In genomic region chr2:199940373-199940772, GRCh38 we compare ENCODE assay signal across 8 cellular contexts. TPM values are rescaled to one million over a fixed set of nuclear protein-coding genes. Genes with fewer than 3 reads are reported as not detected.
DNase-seq lines count a peak whose midpoint lies in the region; ATAC-seq, FAIRE-seq and TF ChIP-seq lines count a peak whose summit lies in the region.

No MANE protein-coding gene starts in this region.

- FAIRE-seq in K562 (lab: Jason Lieb, UNC), result no peak

- no TSS peak for BruUV-seq in K562 (replicated peaks; lab: Mats Ljungman, UMichigan)

- H3K9me1 ChIP-seq in K562 (ENCODE audit: control insufficient read depth, insufficient read depth, low read length), result no peaks in the 10 kb centered on the region

- H3K36me3 ChIP-seq in K562 (ENCODE audit: control insufficient read depth, insufficient read depth, low read length) (peaks cover 56% of the 10 kb centered on the region), parathyroid adenoma (ENCODE audit: control insufficient read depth, insufficient read depth, low read length) (no peaks in the 10 kb centered on the region)

- intact Hi-C loops in K562 (cut with micrococcal nuclease), result loop anchor here (5.0 to 10.0 kb wide), 2 partner anchors 238 to 1626 kb away; no protein-coding TSS in a partner anchor

- H3K4me3 Mint-ChIP-seq in activated naive CD4-positive, alpha-beta T cell treated with anti-CD3 and anti-CD28 coated beads, Interleukin-2, amount 10 ng/mL, durations not matched to agents 7 days and 5 days, result no peak overlapping the region

- no peak for TF ChIP-seq EP300 in K562 (IDR thresholded peaks at IDR 0.05; ENCODE audit: low read length)

- WGBS in K562 (ENCODE audit: insufficient coverage, low coverage, missing lambda C conversion rate), result 100% methylated on average over 2 of the region's 2 CpGs

- no peak overlapping the region for H2AFZ ChIP-seq in K562 (ENCODE audit: low read depth, low read length)
- no peak overlapping the region for H2AFZ ChIP-seq in parathyroid adenoma

- H3K4me3 ChIP-seq in K562 (no peak overlapping the region), parathyroid adenoma (ENCODE audit: low read depth, low read length) (no peak overlapping the region)

- H3K27ac ChIP-seq in K562 (ENCODE audit: extremely low read depth, low read depth, low read length), result no peak overlapping the region
- H3K27ac ChIP-seq in parathyroid adenoma, result no peak overlapping the region

- no peaks in the 10 kb centered on the region for H3K9me3 ChIP-seq in K562 (replicated peaks; ENCODE audit: control insufficient read depth, insufficient read depth, low read depth, low read length)
- no peaks in the 10 kb centered on the region for H3K9me3 ChIP-seq in parathyroid adenoma (ENCODE audit: control insufficient read depth, low read length)

- peak; percentile 18 to 52; a peak in 2 of 4 replicates for TF ChIP-seq RAD21 in K562 (CRISPR knock-in tag; conservative IDR thresholded peaks at IDR 0.05 in 1 of 2, IDR thresholded peaks at IDR 0.05 in 1 of 2)

- peaks cover 5% of the 10 kb centered on the region; the same call in 1 of the 3 replicates for H3K79me2 ChIP-seq in K562 (ENCODE audit: control insufficient read depth, insufficient read depth, low read length)
- no peaks in the 10 kb centered on the region for H3K79me2 ChIP-seq in parathyroid adenoma

- no peaks in the 10 kb centered on the region for H3K9me3 Mint-ChIP-seq in activated naive CD4-positive, alpha-beta T cell treated with anti-CD3 and anti-CD28 coated beads, Interleukin-2, amount 10 ng/mL, durations not matched to agents 7 days and 5 days

- H3K27ac Mint-ChIP-seq in activated naive CD4-positive, alpha-beta T cell treated with anti-CD3 and anti-CD28 coated beads, Interleukin-2, amount 10 ng/mL, durations not matched to agents 7 days and 5 days, result no peak overlapping the region

- H3K4me2 ChIP-seq in K562 (ENCODE audit: insufficient read depth, low read length) (no peak overlapping the region), parathyroid adenoma (ENCODE audit: low read length) (no peak overlapping the region)

- TF ChIP-seq CTCF in K562 (IDR thresholded peaks at IDR 0.05 in 2 of 3, conservative IDR thresholded peaks at IDR 0.05 in 1 of 3; ENCODE audit: insufficient read depth in 2 of 3, low read depth in 1 of 3, low read length in 3 of 3), result peak in 1 of 3 experiments; percentile 44; a peak in 2 of 6 replicates
- peak; percentile 8 for TF ChIP-seq CTCF in parathyroid adenoma (IDR thresholded peaks at IDR 0.05)

- H3K27me3 Mint-ChIP-seq in activated naive CD4-positive, alpha-beta T cell treated with anti-CD3 and anti-CD28 coated beads, Interleukin-2, amount 10 ng/mL, durations not matched to agents 7 days and 5 days, result no peaks in the 10 kb centered on the region

- in situ Hi-C loops in K562 (cut with MboI), result no loop called here

- H3K4me1 ChIP-seq in K562 (replicated peaks in 1 of 2; ENCODE audit: control insufficient read depth in 2 of 2, insufficient read depth in 2 of 2, low read length in 2 of 2) (no peaks in the 10 kb centered on the region), parathyroid adenoma (no peaks in the 10 kb centered on the region)

- H4K20me1 ChIP-seq in K562 (replicated peaks; ENCODE audit: control insufficient read depth, insufficient read depth, low read length), result no peaks in the 10 kb centered on the region

- ATAC-seq in GM19328 (IDR thresholded peaks at IDR 0.05; ENCODE audit: unreplicated experiment) (peak; percentile 71), K562 (peak; percentile 76)

- H3K27me3 ChIP-seq in K562 (ENCODE audit: control insufficient read depth in 2 of 2, insufficient read depth in 2 of 2, low read length in 2 of 2), result no peaks in the 10 kb centered on the region
- H3K27me3 ChIP-seq in parathyroid adenoma (ENCODE audit: control insufficient read depth, insufficient read depth, low read length), result no peaks in the 10 kb centered on the region

- CTCF ChIA-PET in K562 (lab: Yijun Ruan, JAX; ENCODE audit: low intra/inter-chr PET ratio), result interaction anchor here (1.9 kb wide), 1 partner anchor 235 kb away, joined by 10 read pairs; no protein-coding TSS in a partner anchor
- CTCF ChIA-PET in activated naive CD4-positive, alpha-beta T cell treated with anti-CD3 and anti-CD28 coated beads, Interleukin-2, amount 10 ng/mL, durations not matched to agents 7 days and 5 days (lab: Charles Lee), result interaction anchor here (1.0 to 4.1 kb wide), 8 partner anchors 11 to 543 kb away, joined by 3 to 11 read pairs (median 3); no protein-coding TSS in a partner anchor

- DNase-seq in AML-193 (lab: John Stamatoyannopoulos, UW), result peak; percentile 70 to 74
- DNase-seq in NCI-H1694 treated with DMSO at 0.1 percent for 48 hours (lab: John Stamatoyannopoulos, UW), result peak; percentile 60
- no peak for DNase-seq in K562 (ENCODE audit: extremely low read depth in 1 of 4, low spot score in 3 of 4)
- no peak for DNase-seq in HuH-7.5 (ENCODE audit: low spot score)
- no peak for DNase-seq in DMS79 (lab: John Stamatoyannopoulos, UW)
- DNase-seq in activated naive CD4-positive, alpha-beta T cell treated with anti-CD3 and anti-CD28 coated beads, Interleukin-2, amount 10 ng/mL, durations not matched to agents 7 days and 5 days, result no peak

- H3K4me1 Mint-ChIP-seq in activated naive CD4-positive, alpha-beta T cell treated with anti-CD3 and anti-CD28 coated beads, Interleukin-2, amount 10 ng/mL, durations not matched to agents 7 days and 5 days, result peaks cover 3% of the 10 kb centered on the region

- no peak for TF ChIP-seq POLR2A in K562 (conservative IDR thresholded peaks at IDR 0.05)

- peaks cover 23% of the 10 kb centered on the region for H3K36me3 Mint-ChIP-seq in activated naive CD4-positive, alpha-beta T cell treated with anti-CD3 and anti-CD28 coated beads, Interleukin-2, amount 10 ng/mL, durations not matched to agents 7 days and 5 days

- POLR2A ChIA-PET in K562 (lab: Yijun Ruan, JAX), result no interaction called here

- H3K9ac ChIP-seq in K562 (ENCODE audit: insufficient read depth in 1 of 2, low read depth in 2 of 2, low read length in 2 of 2) (no peak overlapping the region), parathyroid adenoma (no peak overlapping the region)

TF ChIP-seq in K562, 482 proteins besides CTCF, POLR2A, EP300 and RAD21 (continues in another document):
- no peak for TF ChIP-seq ZNF41 (CRISPR knock-in tag; conservative IDR thresholded peaks at IDR 0.05)

RNA-seq across cellular contexts. Expression of gene TYW5, which starts 14.9 kb away (rescaled TPM):
- 7.7 and 28.3 TPM in 2 replicates for total RNA-seq in K562 (2011; cell fraction: chromatin; rRNA removed; ENCODE audit: low replicate concordance)
- total RNA-seq in K562 (2011; cell fraction: nucleolus; rRNA removed), result 3.0 and 5.4 TPM in 2 replicates
- total RNA-seq in K562 (2011; cell fraction: nucleoplasm; rRNA removed), result 13.4 and 24.3 TPM in 2 replicates
- 4.7 TPM in 2 replicates for total RNA-seq in K562 (2014; rRNA removed)
- 7.1 TPM in 2 replicates for total RNA-seq in K562 (2014; rRNA removed; fragmentation: Illumina TruSeq; extraction: Trizol)
- 7.2 and 7.7 TPM in 2 replicates for total RNA-seq in K562 (2015; rRNA removed; fragmentation: Illumina TruSeq; extraction: Trizol)
- total RNA-seq in K562 (2021), result 3.5 and 3.6 TPM in 2 replicates
- 4.6 and 5.6 TPM in 2 replicates for polyA plus RNA-seq in K562 (2011; rRNA removed)
- polyA plus RNA-seq in K562 (2011; cell fraction: cytosol; rRNA removed), result 1.00 and 1.9 TPM in 2 replicates
- polyA plus RNA-seq in K562 (2011; cell fraction: nucleus; rRNA removed), result 6.5 and 6.8 TPM in 2 replicates
- polyA plus RNA-seq in K562 (2012), result 2.6 and 3.2 TPM in 2 replicates
- 3.7 and 4.3 TPM in 2 replicates for polyA plus RNA-seq in K562 (2014; fragmentation: Illumina TruSeq; extraction: Trizol)
- polyA plus RNA-seq in K562 (2014; fragmentation: Nextera tagmentation; extraction: Ambion mirVana), result 1 to 10 TPM; 4.1 to 4.3 TPM
- polyA plus RNA-seq in K562 (2014; rRNA removed), result 4.3 and 4.6 TPM in 2 replicates
- 7.0 and 8.8 TPM in 2 replicates for polyA minus RNA-seq in K562 (2011; rRNA and poly(A)+ RNA removed)
- 1.6 and 2.2 TPM in 2 replicates for polyA minus RNA-seq in K562 (2011; cell fraction: cytosol; rRNA and poly(A)+ RNA removed)
- 7.1 and 10.7 TPM in 2 replicates for polyA minus RNA-seq in K562 (2011; cell fraction: nucleus; rRNA and poly(A)+ RNA removed)

RNA-seq across cellular contexts. Expression of gene MAIP1, which starts 15.0 kb away (rescaled TPM):
- 5.2 and 5.8 TPM in 2 replicates for total RNA-seq in K562 (2011; cell fraction: chromatin; rRNA removed; ENCODE audit: low replicate concordance)
- 10.7 and 11.8 TPM in 2 replicates for total RNA-seq in K562 (2011; cell fraction: nucleolus; rRNA removed)
- 5.4 and 10.4 TPM in 2 replicates for total RNA-seq in K562 (2011; cell fraction: nucleoplasm; rRNA removed)
- 28.8 and 33.6 TPM in 2 replicates for total RNA-seq in K562 (2014; rRNA removed)
- total RNA-seq in K562 (2014; rRNA removed; fragmentation: Illumina TruSeq; extraction: Trizol), result 24.5 and 34.0 TPM in 2 replicates
- total RNA-seq in K562 (2015; rRNA removed; fragmentation: Illumina TruSeq; extraction: Trizol), result 29.1 and 30.0 TPM in 2 replicates
- 26.6 and 26.7 TPM in 2 replicates for total RNA-seq in K562 (2021)
- 20.4 and 21.8 TPM in 2 replicates for polyA plus RNA-seq in K562 (2011; rRNA removed)
- polyA plus RNA-seq in K562 (2011; cell fraction: cytosol; rRNA removed), result 10.6 and 24.7 TPM in 2 replicates
- polyA plus RNA-seq in K562 (2011; cell fraction: nucleus; rRNA removed), result 5.5 and 6.9 TPM in 2 replicates
- polyA plus RNA-seq in K562 (2012), result 16.4 and 20.2 TPM in 2 replicates
- 20.2 and 20.7 TPM in 2 replicates for polyA plus RNA-seq in K562 (2014; fragmentation: Illumina TruSeq; extraction: Trizol)
- polyA plus RNA-seq in K562 (2014; fragmentation: Nextera tagmentation; extraction: Ambion mirVana), result 1 to 10 TPM; 3.6 to 7.9 TPM
- 17.2 and 30.0 TPM in 2 replicates for polyA plus RNA-seq in K562 (2014; rRNA removed)
- 17.8 and 21.4 TPM in 2 replicates for polyA minus RNA-seq in K562 (2011; rRNA and poly(A)+ RNA removed)
- 16.9 TPM in 2 replicates for polyA minus RNA-seq in K562 (2011; cell fraction: cytosol; rRNA and poly(A)+ RNA removed)
- 10.4 and 13.9 TPM in 2 replicates for polyA minus RNA-seq in K562 (2011; cell fraction: nucleus; rRNA and poly(A)+ RNA removed)

RNA-seq across cellular contexts. Expression of gene C2orf69, which starts 29.3 kb away (rescaled TPM):
- total RNA-seq in K562 (2011; cell fraction: chromatin; rRNA removed; ENCODE audit: low replicate concordance), result 2.5 and 10.7 TPM in 2 replicates
- total RNA-seq in K562 (2011; cell fraction: nucleolus; rRNA removed), result 2.0 and 3.4 TPM in 2 replicates
- total RNA-seq in K562 (2011; cell fraction: nucleoplasm; rRNA removed), result 5.7 and 10.3 TPM in 2 replicates
- total RNA-seq in K562 (2014; rRNA removed) (4.0 and 6.2 TPM in 2 replicates), K562 (2014; rRNA removed; fragmentation: Illumina TruSeq; extraction: Trizol) (9.8 and 10.1 TPM in 2 replicates), K562 (2015; rRNA removed; fragmentation: Illumina TruSeq; extraction: Trizol) (7.7 and 9.1 TPM in 2 replicates), K562 (2021) (7.4 and 8.5 TPM in 2 replicates)
- polyA plus RNA-seq in K562 (2011; rRNA removed) (4.7 and 5.7 TPM in 2 replicates), K562 (2014; fragmentation: Illumina TruSeq; extraction: Trizol) (5.4 and 6.0 TPM in 2 replicates), K562 (2014; fragmentation: Nextera tagmentation; extraction: Ambion mirVana) (1 to 10 TPM; 3.4 to 4.3 TPM), K562 (2014; rRNA removed) (4.3 and 4.9 TPM in 2 replicates)
- polyA plus RNA-seq in K562 (2011; cell fraction: cytosol; rRNA removed), result 2.0 and 3.4 TPM in 2 replicates
- 2.2 and 2.6 TPM in 2 replicates for polyA plus RNA-seq in K562 (2011; cell fraction: nucleus; rRNA removed)
- polyA plus RNA-seq in K562 (2012), result 4.5 and 6.5 TPM in 2 replicates
- polyA minus RNA-seq in K562 (2011; rRNA and poly(A)+ RNA removed), result 5.1 and 6.6 TPM in 2 replicates
- polyA minus RNA-seq in K562 (2011; cell fraction: cytosol; rRNA and poly(A)+ RNA removed), result 3.3 and 3.6 TPM in 2 replicates
- 5.1 and 6.0 TPM in 2 replicates for polyA minus RNA-seq in K562 (2011; cell fraction: nucleus; rRNA and poly(A)+ RNA removed)

Comparison
In these comparisons a context has a peak if more than half of its experiments do, and no peak if none do; other contexts are left out.
1. DNase-seq: peak in AML-193 (2 of 2) and NCI-H1694 treated with DMSO at 0.1 percent for 48 hours (single experiment); none in K562 (0 of 4), HuH-7.5 (single experiment), DMS79 (single experiment) and activated naive CD4-positive, alpha-beta T cell treated with anti-CD3 and anti-CD28 coated beads, Interleukin-2, amount 10 ng/mL, durations not matched to agents 7 days and 5 days (single experiment).